Comparison of ENCODE assay signal across 8 cellular contexts in genomic region chr10:92291921-92292860, GRCh38. TPM values are rescaled to one million over a fixed set of nuclear protein-coding genes. Genes with fewer than 3 reads are reported as not detected.
DNase-seq lines count a peak whose midpoint lies in the region; ATAC-seq and TF ChIP-seq lines count a peak whose summit lies in the region.

No MANE protein-coding gene starts in this region.

- H3K4me3 ChIP-seq in DND-41 (ENCODE audit: low read depth in 1 of 2, low read length in 2 of 2) (peak overlapping the region; percentile 79 to 83; a peak in 3 of 4 replicates), astrocyte of the spinal cord (ENCODE audit: low read depth, low read length) (peak overlapping the region; percentile 97), iPS DF 6.9 (ENCODE audit: low read length) (peak overlapping the region; percentile 90; the same call in 1 of the 2 replicates), retinal pigment epithelial cell (ENCODE audit: low read length) (peak overlapping the region; percentile 95)

- no peaks in the 10 kb centered on the region for H3K27me3 Mint-ChIP-seq in T-cell

- TF ChIP-seq CTCF in DND-41 (IDR thresholded peaks at IDR 0.05; ENCODE audit: borderline replicate concordance, extremely low read depth, low read length, poor library complexity, severe bottlenecking) (peak; percentile 70), astrocyte of the spinal cord (IDR thresholded peaks at IDR 0.05; ENCODE audit: low read depth, low read length) (peak; percentile 57), retinal pigment epithelial cell (conservative IDR thresholded peaks at IDR 0.05; ENCODE audit: low read depth, low read length) (peak; percentile 60)

- no peaks in the 10 kb centered on the region for H3K9me3 Mint-ChIP-seq in T-cell

- H3K36me3 ChIP-seq in DND-41 (ENCODE audit: insufficient read depth, low read length) (peaks cover 21% of the 10 kb centered on the region), iPS DF 6.9 (ENCODE audit: control insufficient read depth, insufficient read depth, low read length) (no peaks in the 10 kb centered on the region)

- peak; percentile 58 for DNase-seq in DND-41
- DNase-seq in HuH-7.5 (ENCODE audit: low spot score): peak; percentile 32
- DNase-seq in T-cell: peak in 29 of 34 experiments; percentile 7 to 48 (median 28)
- DNase-seq in astrocyte of the spinal cord (ENCODE audit: low read depth, low spot score): peak; percentile 53
- DNase-seq in iPS DF 6.9 (ENCODE audit: low read depth, low spot score): no peak
- no peak for DNase-seq in retinal pigment epithelial cell (ENCODE audit: low read depth)

- peaks cover 35 to 41% (median 40%) of the 10 kb centered on the region in 3 donors for H3K4me1 Mint-ChIP-seq in T-cell

- peaks cover 14% of the 10 kb centered on the region for H3K36me3 Mint-ChIP-seq in T-cell

- peak overlapping the region; percentile 95 for H3K4me2 ChIP-seq in DND-41 (ENCODE audit: insufficient read depth, low read length)

- peak overlapping the region; percentile 93 to 94 (median 94) for H3K4me3 Mint-ChIP-seq in T-cell

- WGBS in iPS DF 6.9 (ENCODE audit: insufficient coverage, insufficient read length): no CpG with 5 or more reads among the region's 17 CpGs

- in situ Hi-C loops in astrocyte of the spinal cord (cut with HindIII; ENCODE audit: low sequenced_read_pairs): no loop called here

- peaks cover 34% of the 10 kb centered on the region for H3K4me1 ChIP-seq in DND-41 (ENCODE audit: insufficient read depth, low read length)
- no peaks in the 10 kb centered on the region for H3K4me1 ChIP-seq in iPS DF 6.9 (ENCODE audit: control insufficient read depth, insufficient read depth, low read length)

- peaks cover 64% of the 10 kb centered on the region for H3K79me2 ChIP-seq in DND-41 (ENCODE audit: insufficient read depth, low read length)

- CTCF ChIA-PET in T-cell (lab: Charles Lee): interaction anchor here (0.5 to 2.0 kb wide), 10 partner anchors 8 to 1129 kb away, joined by 3 to 8 read pairs (median 3); no protein-coding TSS in a partner anchor

- peak overlapping the region; percentile 87 for H3K9ac ChIP-seq in DND-41 (ENCODE audit: low read depth, low read length)

- H3K27me3 ChIP-seq in DND-41 (ENCODE audit: insufficient read depth, low read length, poor library complexity) (no peaks in the 10 kb centered on the region), iPS DF 6.9 (ENCODE audit: control insufficient read depth, insufficient read depth, low read length) (no peaks in the 10 kb centered on the region)

- H3K9me3 ChIP-seq in DND-41 (ENCODE audit: insufficient read depth, low read length, severe bottlenecking) (no peaks in the 10 kb centered on the region), iPS DF 6.9 (ENCODE audit: control insufficient read depth, insufficient read depth, low read length) (no peaks in the 10 kb centered on the region)

- peaks cover 12% of the 10 kb centered on the region; the same call in 1 of the 2 replicates for H4K20me1 ChIP-seq in DND-41 (ENCODE audit: insufficient read depth, low read length)

- peak overlapping the region; percentile 61 to 79 for H3K27ac Mint-ChIP-seq in T-cell

- H2AFZ ChIP-seq in DND-41 (ENCODE audit: low read depth, low read length): peak overlapping the region; percentile 66

- H3K27ac ChIP-seq in DND-41 (ENCODE audit: low read length): peak overlapping the region; percentile 68
- H3K27ac ChIP-seq in iPS DF 6.9 (ENCODE audit: low read length): no peak overlapping the region

- POLR2A ChIA-PET in T-cell (lab: Charles Lee): interaction anchor here in 1 of 2 donors (0.6 kb wide), 1 partner anchor 552 kb away, joined by 5 read pairs; no protein-coding TSS in a partner anchor

- ATAC-seq in DND-41 (ENCODE audit: insufficient read depth, low read depth): peak; percentile 22
- no peak for ATAC-seq in T-cell (replicated peaks in 1 of 4)
- ATAC-seq in GM19452 (IDR thresholded peaks at IDR 0.05; ENCODE audit: unreplicated experiment): no peak
- no peak for ATAC-seq in GM18511 (IDR thresholded peaks at IDR 0.05; ENCODE audit: unreplicated experiment)

RNA-seq across cellular contexts. Expression of gene MARCHF5, which starts 1.2 kb away (rescaled TPM):
- total RNA-seq in T-cell: 10 to 100 TPM; 22.8 to 37.9 (median 32.7) TPM

RNA-seq across cellular contexts. Expression of gene CPEB3, which starts 1.3 kb away (rescaled TPM):
- 1 to 10 TPM; 2.7 to 4.1 (median 3.1) TPM for total RNA-seq in T-cell

Comparison
In these comparisons a context has a peak if more than half of its experiments do, and no peak if none do; other contexts are left out.
1. DNase-seq: peak in DND-41 (single experiment), HuH-7.5 (single experiment), T-cell (29 of 34) and astrocyte of the spinal cord (single experiment); none in iPS DF 6.9 (single experiment) and retinal pigment epithelial cell (single experiment).
2. Peak in every context shown above with its lines, with median percentiles within 50 percentile points of each other: H3K4me3 ChIP-seq and CTCF ChIP-seq.